Comparison of ENCODE assay signal across 11 cellular contexts in genomic region chr12:95978774-95979173, GRCh38. TPM values are rescaled to one million over a fixed set of nuclear protein-coding genes. Genes with fewer than 3 reads are reported as not detected.
"Had no signal": no experiment of that assay in that cellular context is flagged by ENCODE, and none has a peak within 500 bp of the region (broad histone marks: within the 10 kb centered on the region; RNA-seq: fewer than 3 reads in every experiment).

No MANE protein-coding gene starts in this region.

- H2AFZ ChIP-seq: GM23248 had no signal

- H3K4me1 ChIP-seq: HAP-1 had no signal

- H3K27ac ChIP-seq: GM23248, HL-60, KMS-11 had no signal

- H3K4me2 ChIP-seq: KMS-11 had no signal

- H3K9me3 ChIP-seq: HAP-1 had no signal

- DNase-seq: GM23248, GOT3, H7, HFFc6, IMR-90, KBM-7 had no signal

- H3K36me3 ChIP-seq: HAP-1 had no signal

- H3K4me3 ChIP-seq: GM23248, HAP-1 had no signal

- H3K9ac ChIP-seq: GM23248, KMS-11 had no signal

- ATAC-seq: HCT116 had no signal

RNA-seq across cellular contexts. Expression of gene HAL, which starts 17.4 kb away (rescaled TPM):
- total RNA-seq: GM23248, HFFc6 had no signal
- polyA plus RNA-seq: GM23248 had no signal

RNA-seq across cellular contexts. Expression of gene AMDHD1, which starts 35.6 kb away (rescaled TPM):
- polyA plus RNA-seq: IMR-90 had no signal

RNA-seq across cellular contexts. Expression of gene CCDC38, which starts 36.4 kb away (rescaled TPM):
- total RNA-seq: H7, HFFc6, HT1080, IMR-90 had no signal
- polyA plus RNA-seq: IMR-90 had no signal
